Comparison of ENCODE assay signal across 2 cellular contexts in the genomic region with DNA sequence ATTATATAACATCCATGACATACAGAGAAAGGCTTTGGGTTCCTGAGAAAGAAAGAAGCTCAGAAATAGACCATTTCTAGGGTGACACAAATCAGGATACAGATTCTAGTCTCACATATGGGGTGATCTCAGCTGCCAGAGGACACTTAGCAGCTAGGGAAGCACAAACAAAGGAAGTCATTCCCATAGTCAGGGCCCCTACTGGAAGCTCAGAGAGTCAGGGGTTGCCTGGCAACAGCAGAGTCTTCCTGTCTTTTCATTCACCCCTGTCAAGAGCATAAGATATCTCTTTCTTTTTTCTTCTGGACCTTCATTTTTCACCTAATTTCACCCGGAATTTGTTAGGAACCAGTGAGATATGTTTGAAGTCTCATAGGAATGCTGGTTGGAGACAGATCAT.
TF ChIP-seq lines count a peak whose summit lies in the region.

No MANE protein-coding gene starts in this region.

TF ChIP-seq in IMR-90, 13 proteins besides CTCF, POLR2A, EP300 and RAD21:
- TF ChIP-seq, protein P1, sequence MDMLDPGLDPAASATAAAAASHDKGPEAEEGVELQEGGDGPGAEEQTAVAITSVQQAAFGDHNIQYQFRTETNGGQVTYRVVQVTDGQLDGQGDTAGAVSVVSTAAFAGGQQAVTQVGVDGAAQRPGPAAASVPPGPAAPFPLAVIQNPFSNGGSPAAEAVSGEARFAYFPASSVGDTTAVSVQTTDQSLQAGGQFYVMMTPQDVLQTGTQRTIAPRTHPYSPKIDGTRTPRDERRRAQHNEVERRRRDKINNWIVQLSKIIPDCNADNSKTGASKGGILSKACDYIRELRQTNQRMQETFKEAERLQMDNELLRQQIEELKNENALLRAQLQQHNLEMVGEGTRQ (IDR thresholded peaks at IDR 0.05; ENCODE audit: low read depth, low read length), result no peak
- TF ChIP-seq CEBPB (IDR thresholded peaks at IDR 0.05; ENCODE audit: low read depth, low read length) (no peak), MAZ (IDR thresholded peaks at IDR 0.05; ENCODE audit: borderline replicate concordance, low read depth, low read length) (no peak), RFX5 (IDR thresholded peaks at IDR 0.05; ENCODE audit: low read depth, low read length) (no peak), FOS (IDR thresholded peaks at IDR 0.05; ENCODE audit: low read depth, low read length) (no peak), MXI1 (IDR thresholded peaks at IDR 0.05; ENCODE audit: borderline replicate concordance, low read depth, low read length) (no peak), RCOR1 (IDR thresholded peaks at IDR 0.05; ENCODE audit: insufficient replicate concordance, low read length) (no peak), CHD1 (IDR thresholded peaks at IDR 0.05; ENCODE audit: low read depth, low read length) (no peak), BHLHE40 (IDR thresholded peaks at IDR 0.05; ENCODE audit: low read depth, low read length) (no peak), MAFK (IDR thresholded peaks at IDR 0.05; ENCODE audit: low read depth, low read length) (no peak), NFE2L2 (IDR thresholded peaks at IDR 0.05; ENCODE audit: low read depth, low read length) (no peak), SMC3 (IDR thresholded peaks at IDR 0.05; ENCODE audit: low read depth, low read length) (no peak)
- TF ChIP-seq, protein P2, sequence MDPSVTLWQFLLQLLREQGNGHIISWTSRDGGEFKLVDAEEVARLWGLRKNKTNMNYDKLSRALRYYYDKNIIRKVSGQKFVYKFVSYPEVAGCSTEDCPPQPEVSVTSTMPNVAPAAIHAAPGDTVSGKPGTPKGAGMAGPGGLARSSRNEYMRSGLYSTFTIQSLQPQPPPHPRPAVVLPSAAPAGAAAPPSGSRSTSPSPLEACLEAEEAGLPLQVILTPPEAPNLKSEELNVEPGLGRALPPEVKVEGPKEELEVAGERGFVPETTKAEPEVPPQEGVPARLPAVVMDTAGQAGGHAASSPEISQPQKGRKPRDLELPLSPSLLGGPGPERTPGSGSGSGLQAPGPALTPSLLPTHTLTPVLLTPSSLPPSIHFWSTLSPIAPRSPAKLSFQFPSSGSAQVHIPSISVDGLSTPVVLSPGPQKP (IDR thresholded peaks at IDR 0.05; ENCODE audit: borderline replicate concordance, low read depth, low read length), result no peak

TF ChIP-seq in neural cell, 6 proteins besides CTCF, POLR2A, EP300 and RAD21 (continued from another document):
- TF ChIP-seq, protein P3, sequence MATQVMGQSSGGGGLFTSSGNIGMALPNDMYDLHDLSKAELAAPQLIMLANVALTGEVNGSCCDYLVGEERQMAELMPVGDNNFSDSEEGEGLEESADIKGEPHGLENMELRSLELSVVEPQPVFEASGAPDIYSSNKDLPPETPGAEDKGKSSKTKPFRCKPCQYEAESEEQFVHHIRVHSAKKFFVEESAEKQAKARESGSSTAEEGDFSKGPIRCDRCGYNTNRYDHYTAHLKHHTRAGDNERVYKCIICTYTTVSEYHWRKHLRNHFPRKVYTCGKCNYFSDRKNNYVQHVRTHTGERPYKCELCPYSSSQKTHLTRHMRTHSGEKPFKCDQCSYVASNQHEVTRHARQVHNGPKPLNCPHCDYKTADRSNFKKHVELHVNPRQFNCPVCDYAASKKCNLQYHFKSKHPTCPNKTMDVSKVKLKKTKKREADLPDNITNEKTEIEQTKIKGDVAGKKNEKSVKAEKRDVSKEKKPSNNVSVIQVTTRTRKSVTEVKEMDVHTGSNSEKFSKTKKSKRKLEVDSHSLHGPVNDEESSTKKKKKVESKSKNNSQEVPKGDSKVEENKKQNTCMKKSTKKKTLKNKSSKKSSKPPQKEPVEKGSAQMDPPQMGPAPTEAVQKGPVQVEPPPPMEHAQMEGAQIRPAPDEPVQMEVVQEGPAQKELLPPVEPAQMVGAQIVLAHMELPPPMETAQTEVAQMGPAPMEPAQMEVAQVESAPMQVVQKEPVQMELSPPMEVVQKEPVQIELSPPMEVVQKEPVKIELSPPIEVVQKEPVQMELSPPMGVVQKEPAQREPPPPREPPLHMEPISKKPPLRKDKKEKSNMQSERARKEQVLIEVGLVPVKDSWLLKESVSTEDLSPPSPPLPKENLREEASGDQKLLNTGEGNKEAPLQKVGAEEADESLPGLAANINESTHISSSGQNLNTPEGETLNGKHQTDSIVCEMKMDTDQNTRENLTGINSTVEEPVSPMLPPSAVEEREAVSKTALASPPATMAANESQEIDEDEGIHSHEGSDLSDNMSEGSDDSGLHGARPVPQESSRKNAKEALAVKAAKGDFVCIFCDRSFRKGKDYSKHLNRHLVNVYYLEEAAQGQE (IDR thresholded peaks at IDR 0.05; ENCODE audit: borderline replicate concordance), result no peak
